ENCODE assay signal across 1 cellular context in the genomic region with DNA sequence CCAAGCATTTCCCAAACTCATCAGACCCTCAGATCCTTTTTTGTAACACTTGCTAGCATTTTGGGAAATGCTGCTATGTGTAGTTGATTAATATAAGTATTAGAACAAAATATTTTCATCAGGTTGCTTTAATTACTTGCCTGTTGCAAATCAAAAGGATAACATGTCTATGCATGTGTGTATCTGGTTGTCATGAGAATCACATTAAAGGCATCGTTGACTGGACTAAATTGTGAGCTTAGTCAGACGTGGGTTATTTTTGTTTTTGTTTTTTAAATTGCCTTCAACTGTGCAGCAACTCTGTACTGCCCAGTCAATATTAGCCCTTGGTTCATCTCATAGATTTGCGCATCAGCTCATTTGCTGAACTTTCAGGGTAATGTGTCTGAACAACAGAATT.
TF ChIP-seq lines count a peak whose summit lies in the region.

No MANE protein-coding gene starts in this region.

TF ChIP-seq in WTC11, 78 proteins besides CTCF, POLR2A, EP300 and RAD21:
- TF ChIP-seq CREM (CRISPR knock-in tag; IDR thresholded peaks at IDR 0.05) (no peak), NR3C1 (CRISPR knock-in tag; conservative IDR thresholded peaks at IDR 0.05; ENCODE audit: low read depth) (no peak), ESRRA (CRISPR knock-in tag; IDR thresholded peaks at IDR 0.05; ENCODE audit: borderline replicate concordance) (no peak), ETV6 (CRISPR knock-in tag; IDR thresholded peaks at IDR 0.05) (no peak), GTF2I (CRISPR knock-in tag; conservative IDR thresholded peaks at IDR 0.05) (no peak)
- TF ChIP-seq, protein P1, sequence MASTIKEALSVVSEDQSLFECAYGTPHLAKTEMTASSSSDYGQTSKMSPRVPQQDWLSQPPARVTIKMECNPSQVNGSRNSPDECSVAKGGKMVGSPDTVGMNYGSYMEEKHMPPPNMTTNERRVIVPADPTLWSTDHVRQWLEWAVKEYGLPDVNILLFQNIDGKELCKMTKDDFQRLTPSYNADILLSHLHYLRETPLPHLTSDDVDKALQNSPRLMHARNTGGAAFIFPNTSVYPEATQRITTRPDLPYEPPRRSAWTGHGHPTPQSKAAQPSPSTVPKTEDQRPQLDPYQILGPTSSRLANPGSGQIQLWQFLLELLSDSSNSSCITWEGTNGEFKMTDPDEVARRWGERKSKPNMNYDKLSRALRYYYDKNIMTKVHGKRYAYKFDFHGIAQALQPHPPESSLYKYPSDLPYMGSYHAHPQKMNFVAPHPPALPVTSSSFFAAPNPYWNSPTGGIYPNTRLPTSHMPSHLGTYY (CRISPR knock-in tag; IDR thresholded peaks at IDR 0.05): no peak
- TF ChIP-seq, protein P2, sequence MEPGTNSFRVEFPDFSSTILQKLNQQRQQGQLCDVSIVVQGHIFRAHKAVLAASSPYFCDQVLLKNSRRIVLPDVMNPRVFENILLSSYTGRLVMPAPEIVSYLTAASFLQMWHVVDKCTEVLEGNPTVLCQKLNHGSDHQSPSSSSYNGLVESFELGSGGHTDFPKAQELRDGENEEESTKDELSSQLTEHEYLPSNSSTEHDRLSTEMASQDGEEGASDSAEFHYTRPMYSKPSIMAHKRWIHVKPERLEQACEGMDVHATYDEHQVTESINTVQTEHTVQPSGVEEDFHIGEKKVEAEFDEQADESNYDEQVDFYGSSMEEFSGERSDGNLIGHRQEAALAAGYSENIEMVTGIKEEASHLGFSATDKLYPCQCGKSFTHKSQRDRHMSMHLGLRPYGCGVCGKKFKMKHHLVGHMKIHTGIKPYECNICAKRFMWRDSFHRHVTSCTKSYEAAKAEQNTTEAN (CRISPR knock-in tag; IDR thresholded peaks at IDR 0.05): no peak
- TF ChIP-seq, protein P3, sequence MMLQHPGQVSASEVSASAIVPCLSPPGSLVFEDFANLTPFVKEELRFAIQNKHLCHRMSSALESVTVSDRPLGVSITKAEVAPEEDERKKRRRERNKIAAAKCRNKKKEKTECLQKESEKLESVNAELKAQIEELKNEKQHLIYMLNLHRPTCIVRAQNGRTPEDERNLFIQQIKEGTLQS (CRISPR knock-in tag; conservative IDR thresholded peaks at IDR 0.05): no peak
